8 cellular contexts compared by ENCODE assay signal in genomic region chr5:96752341-96753016, GRCh38. TPM values are rescaled to one million over a fixed set of nuclear protein-coding genes. Genes with fewer than 3 reads are reported as not detected.
A peak's percentile ranks its signal among the peaks of the same experiment; 100 is the strongest.
DNase-seq lines count a peak whose midpoint lies in the region; ATAC-seq, FAIRE-seq and TF ChIP-seq lines count a peak whose summit lies in the region.

No MANE protein-coding gene starts in this region.

- no peak for TF ChIP-seq POLR2A in spleen (IDR thresholded peaks at IDR 0.05)

- no peaks in the 10 kb centered on the region for H3K79me2 ChIP-seq in hepatocyte

- H3K27ac ChIP-seq in CD8-positive, alpha-beta T cell (ENCODE audit: low read depth, low read length) = no peak overlapping the region
- H3K27ac ChIP-seq in hepatocyte = no peak overlapping the region
- peak overlapping the region in 3 of 8 donors; percentile 25 to 46 (median 26) for H3K27ac ChIP-seq in spleen

- POLR2A ChIA-PET in CD8-positive, alpha-beta T cell (lab: Charles Lee) = interaction anchor here (0.6 to 2.3 kb wide), 4 partner anchors 10 to 139 kb away, joined by 3 to 5 read pairs (median 4); no protein-coding TSS in a partner anchor

- no peak overlapping the region for H3K4me3 ChIP-seq in CD8-positive, alpha-beta T cell (ENCODE audit: low read depth, low read length)
- no peak overlapping the region for H3K4me3 ChIP-seq in hepatocyte
- no peak overlapping the region for H3K4me3 ChIP-seq in spleen

- H3K4me2 ChIP-seq in hepatocyte = no peak overlapping the region

- H2AFZ ChIP-seq in hepatocyte = no peak overlapping the region

- no peaks in the 10 kb centered on the region for H3K27me3 ChIP-seq in CD8-positive, alpha-beta T cell (ENCODE audit: insufficient read depth, low read length)
- H3K27me3 ChIP-seq in hepatocyte = no peaks in the 10 kb centered on the region
- H3K27me3 ChIP-seq in spleen (replicated peaks in 1 of 7) = no peaks in the 10 kb centered on the region

- H3K9me3 Mint-ChIP-seq in CD8-positive, alpha-beta T cell = no peaks in the 10 kb centered on the region

- CTCF ChIA-PET in CD8-positive, alpha-beta T cell (lab: Charles Lee) = interaction anchor here (0.7 to 5.8 kb wide), 41 partner anchors 9 to 416 kb away, joined by 3 to 54 read pairs (median 5); partner anchors contain the start of genes ERAP1 and LIX1

- H3K36me3 Mint-ChIP-seq in CD8-positive, alpha-beta T cell = peaks cover 86% of the 10 kb centered on the region

- H3K9me3 ChIP-seq in CD8-positive, alpha-beta T cell (ENCODE audit: low read length) = no peaks in the 10 kb centered on the region
- H3K9me3 ChIP-seq in hepatocyte (ENCODE audit: low read depth) (no peaks in the 10 kb centered on the region), spleen (no peaks in the 10 kb centered on the region)

- peaks cover 38% of the 10 kb centered on the region for H3K36me3 ChIP-seq in CD8-positive, alpha-beta T cell (ENCODE audit: insufficient read depth, low read length)
- H3K36me3 ChIP-seq in hepatocyte (replicated peaks; ENCODE audit: insufficient read depth, low read depth) = no peaks in the 10 kb centered on the region
- H3K36me3 ChIP-seq in spleen = peaks cover 7 to 98% (median 80%) of the 10 kb centered on the region in 6 donors

- no peaks in the 10 kb centered on the region for H3K4me1 Mint-ChIP-seq in CD8-positive, alpha-beta T cell (ENCODE audit: low read depth)

- H3K4me1 ChIP-seq in CD8-positive, alpha-beta T cell (ENCODE audit: insufficient read depth, low read length) = no peaks in the 10 kb centered on the region
- H3K4me1 ChIP-seq in hepatocyte (ENCODE audit: insufficient read depth) (no peaks in the 10 kb centered on the region), spleen (peaks cover 0 to 7% (median 0%) of the 10 kb centered on the region in 6 donors)

- ATAC-seq in CD8-positive, alpha-beta T cell = peak; percentile 44
- ATAC-seq in GM19452 (IDR thresholded peaks at IDR 0.05; ENCODE audit: unreplicated experiment) (no peak), GM18858 (IDR thresholded peaks at IDR 0.05; ENCODE audit: unreplicated experiment) (no peak)

- no peaks in the 10 kb centered on the region for H3K9me2 ChIP-seq in hepatocyte (replicated peaks; ENCODE audit: insufficient read depth)

- DNase-seq in CD8-positive, alpha-beta T cell = peak in 2 of 7 experiments; percentile 14 to 56
- DNase-seq in GM18507 (ENCODE audit: extremely low spot score, insufficient read length, low read depth) (peak; percentile 17), NCI-H460 (ENCODE audit: extremely low read depth, low read depth) (peak; percentile 65), amniotic stem cell (lab: John Stamatoyannopoulos, UW) (peak; percentile 33), hepatocyte (ENCODE audit: low spot score) (peak; percentile 86), spleen (no peak)

- intact Hi-C loops in CD8-positive, alpha-beta T cell (cut with DNase I, micrococcal nuclease) = loop anchor here (1.0 to 2.0 kb wide), 4 partner anchors 70 to 410 kb away; no protein-coding TSS in a partner anchor
- intact Hi-C loops in spleen (cut with DNase I; ENCODE audit: low total_unique reads) = loop anchor here (2.0 kb wide), 1 partner anchor 410 kb away; no protein-coding TSS in a partner anchor

- no peaks in the 10 kb centered on the region for H3K27me3 Mint-ChIP-seq in CD8-positive, alpha-beta T cell (ENCODE audit: low read depth)

- H4K20me1 ChIP-seq in hepatocyte (ENCODE audit: insufficient read depth, poor library complexity, severe bottlenecking) = no peaks in the 10 kb centered on the region

- FAIRE-seq in GM18507 (lab: Jason Lieb, UNC) = peak; percentile 81

- peak; percentile 75 for TF ChIP-seq CTCF in CD8-positive, alpha-beta T cell (IDR thresholded peaks at IDR 0.05)
- TF ChIP-seq CTCF in hepatocyte (IDR thresholded peaks at IDR 0.05; ENCODE audit: poor library complexity) (peak; percentile 54), spleen (IDR thresholded peaks at IDR 0.05 in 8 of 11, conservative IDR thresholded peaks at IDR 0.05 in 3 of 11) (peak; percentile 24 to 86 (median 72))

- no peak overlapping the region for H3K27ac Mint-ChIP-seq in CD8-positive, alpha-beta T cell

- H3K4me3 Mint-ChIP-seq in CD8-positive, alpha-beta T cell = no peak overlapping the region

RNA-seq across cellular contexts. Expression of gene ERAP1, which starts 55.3 kb away (rescaled TPM):
- total RNA-seq in CD8-positive, alpha-beta T cell = 10 to 100 TPM; 45.4 to 47.7 TPM
- total RNA-seq in NCI-H460 (2014; rRNA removed; shearing (Covaris generic)) = 29.4 and 31.7 TPM in 2 replicates
- 21.4 and 22.3 TPM in 2 replicates for polyA plus RNA-seq in NCI-H460 (2014; cell fraction: nucleus; rRNA removed)
- total RNA-seq in hepatocyte (44.6 and 66.5 TPM in 2 replicates), spleen (10 to 100 TPM; 53.4 to 86.7 (median 71.1) TPM)
- polyA plus RNA-seq in hepatocyte (13.9 and 19.7 TPM in 2 replicates), spleen (10 to 100 TPM in 1 of 3 donors, 1 to 10 TPM in 2; 7.3 to 12.3 (median 8.3) TPM)
